ENCODE assay signal across 13 cellular contexts in the genomic region with DNA sequence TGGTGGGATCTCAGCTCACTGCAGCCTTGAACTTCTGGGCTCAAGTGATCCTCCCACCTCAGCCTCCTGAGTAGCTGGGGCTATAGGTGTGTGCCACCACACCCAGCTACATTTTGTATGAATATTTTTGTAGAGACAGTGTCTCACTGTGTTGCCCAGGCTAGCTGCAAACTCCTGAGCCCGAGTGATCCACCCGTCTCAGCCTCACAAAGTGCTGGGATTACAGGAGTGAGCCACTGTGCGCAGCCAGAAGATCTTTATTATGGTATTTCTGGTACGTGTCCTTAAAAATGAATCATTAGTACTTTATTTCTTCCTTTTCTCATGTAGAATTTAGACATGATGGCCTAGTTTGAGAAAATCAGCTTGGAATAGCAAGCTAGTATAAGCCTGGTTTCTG.
"Had no signal": no experiment of that assay in that cellular context is flagged by ENCODE, and none has a peak within 500 bp of the region (broad histone marks: within the 10 kb centered on the region; RNA-seq: fewer than 3 reads in every experiment).

No MANE protein-coding gene starts in this region.

- H3K36me3 ChIP-seq: thoracic aorta, WERI-Rb-1 had no signal

- H3K4me3 ChIP-seq: thoracic aorta had no signal

- ATAC-seq: activated CD4-positive, alpha-beta T cell treated with anti-CD3 and anti-CD28 coated beads for 36 hours; esophagus mucosa; stimulated activated naive CD8-positive, alpha-beta T cell treated with anti-CD3 and anti-CD28 coated beads, Interleukin-15, Interleukin-2, amounts not matched to agents 100 U/mL and 50 U/mL, for 24 hours had no signal

- H3K27ac ChIP-seq: thoracic aorta, WERI-Rb-1 had no signal

- DNase-seq: activated CD4-positive, alpha-beta memory T cell treated with anti-CD3 and anti-CD28 coated beads, Interleukin-2, amount 10 ng/mL, durations not matched to agents 7 days and 5 days; activated CD4-positive, alpha-beta T cell treated with anti-CD3 and anti-CD28 coated beads for 36 hours; activated gamma-delta T cell; activated T-cell treated with anti-CD3 and anti-CD28 coated beads, Interleukin-2, amount 50 U/mL, for 48 hours; amygdala; foreskin melanocyte; head of caudate nucleus; nephron progenitor cell; stimulated activated CD4-positive, alpha-beta T cell treated with anti-CD3 and anti-CD28 coated beads, Interleukin-12 subunit alpha, Interleukin-12 subunit beta, amount 100 ng/mL, for 4 hours; stimulated activated naive CD8-positive, alpha-beta T cell treated with anti-CD3 and anti-CD28 coated beads, Interleukin-15, Interleukin-2, amounts not matched to agents 100 U/mL and 50 U/mL, for 24 hours; WERI-Rb-1 had no signal

- H3K9me3 ChIP-seq: thoracic aorta had no signal
